In genomic region chr5:131206061-131206460, GRCh38 we compare ENCODE assay signal across 26 cellular contexts.
"Had no signal": no experiment of that assay in that cellular context is flagged by ENCODE, and none has a peak within 500 bp of the region (broad histone marks: within the 10 kb centered on the region; RNA-seq: fewer than 3 reads in every experiment).

No MANE protein-coding gene starts in this region.

- H3K9me3 ChIP-seq: body of pancreas, left lung, right lobe of liver, testis, upper lobe of left lung had no signal

- DNase-seq: activated CD4-positive, alpha-beta T cell treated with anti-CD3 and anti-CD28 coated beads, Interleukin-2, amount 50 U/mL, for 4 hours; activated CD8-positive, alpha-beta memory T cell treated with anti-CD3 and anti-CD28 coated beads, Interleukin-2, amount 50 U/mL, for 48 hours; activated effector memory CD4-positive, alpha-beta T cell treated with Interleukin-2 at 50 U/mL for 16 hours; activated naive CD4-positive, alpha-beta T cell treated with anti-CD3 and anti-CD28 coated beads, Interleukin-2, amount 10 ng/mL, durations not matched to agents 7 days and 5 days; activated naive CD8-positive, alpha-beta T cell treated with anti-CD3 and anti-CD28 coated beads, Interleukin-2, amount 50 U/mL, for 24 hours; activated T-cell treated with anti-CD3 and anti-CD28 coated beads, Interleukin-2, amount 50 U/mL, for 48 hours; anterior cingulate cortex; body of pancreas; effector memory CD4-positive, alpha-beta T cell; foreskin melanocyte; immature natural killer cell; left lung; occipital lobe; right lobe of liver; stimulated activated CD4-positive, alpha-beta T cell treated with anti-CD3 and anti-CD28 coated beads, Interleukin-2, amount 100 ng/mL, for 24 hours; T-cell; testis; upper lobe of left lung; WERI-Rb-1 had no signal

- H3K27me3 Mint-ChIP-seq: activated naive CD4-positive, alpha-beta T cell treated with anti-CD3 and anti-CD28 coated beads, Interleukin-2, amount 10 ng/mL, durations not matched to agents 7 days and 5 days; activated naive CD8-positive, alpha-beta T cell treated with anti-CD3 and anti-CD28 coated beads, Interleukin-2, amount 50 U/mL, for 24 hours; T-cell had no signal

- H3K4me3 Mint-ChIP-seq: activated naive CD4-positive, alpha-beta T cell treated with anti-CD3 and anti-CD28 coated beads, Interleukin-2, amount 10 ng/mL, durations not matched to agents 7 days and 5 days; activated naive CD8-positive, alpha-beta T cell treated with anti-CD3 and anti-CD28 coated beads, Interleukin-2, amount 50 U/mL, for 24 hours; immature natural killer cell; mesothelial cell of epicardium; neural crest cell; stimulated activated effector memory CD8-positive, alpha-beta T cell treated with anti-CD3 and anti-CD28 coated beads, Interleukin-12 subunit alpha, Interleukin-12 subunit beta, amount 100 ng/mL, for 72 hours; T-cell had no signal

- ATAC-seq: activated naive CD8-positive, alpha-beta T cell treated with anti-CD3 and anti-CD28 coated beads, Interleukin-2, amount 50 U/mL, for 24 hours; body of pancreas; esophagus mucosa; left lung; T-cell had no signal

- H3K4me1 Mint-ChIP-seq: mesothelial cell of epicardium, neural crest cell had no signal

- H3K27ac Mint-ChIP-seq: activated naive CD4-positive, alpha-beta T cell treated with anti-CD3 and anti-CD28 coated beads, Interleukin-2, amount 10 ng/mL, durations not matched to agents 7 days and 5 days; activated naive CD8-positive, alpha-beta T cell treated with anti-CD3 and anti-CD28 coated beads, Interleukin-2, amount 50 U/mL, for 24 hours; mesothelial cell of epicardium; stimulated activated effector memory CD8-positive, alpha-beta T cell treated with anti-CD3 and anti-CD28 coated beads, Interleukin-12 subunit alpha, Interleukin-12 subunit beta, amount 100 ng/mL, for 72 hours had no signal

- H3K36me3 ChIP-seq: cardiac muscle cell, left lung, right lobe of liver, upper lobe of left lung, WERI-Rb-1 had no signal

- H3K27ac ChIP-seq: body of pancreas, cardiac muscle cell, left lung, right lobe of liver, skin epidermis, testis, upper lobe of left lung, WERI-Rb-1 had no signal

- H3K9me3 Mint-ChIP-seq: activated naive CD4-positive, alpha-beta T cell treated with anti-CD3 and anti-CD28 coated beads, Interleukin-2, amount 10 ng/mL, durations not matched to agents 7 days and 5 days; activated naive CD8-positive, alpha-beta T cell treated with anti-CD3 and anti-CD28 coated beads, Interleukin-2, amount 50 U/mL, for 24 hours; immature natural killer cell; mesothelial cell of epicardium; neural crest cell; stimulated activated effector memory CD8-positive, alpha-beta T cell treated with anti-CD3 and anti-CD28 coated beads, Interleukin-12 subunit alpha, Interleukin-12 subunit beta, amount 100 ng/mL, for 72 hours; T-cell had no signal

- H3K27me3 ChIP-seq: body of pancreas, cardiac muscle cell, left lung, right lobe of liver, testis, upper lobe of left lung had no signal

- H3K4me1 ChIP-seq: body of pancreas, right lobe of liver, testis had no signal

- H3K4me3 ChIP-seq: body of pancreas, cardiac muscle cell, left lung, lung, right lobe of liver, skin epidermis, testis, upper lobe of left lung had no signal
